ENCODE assay signal across 32 cellular contexts in the genomic region with DNA sequence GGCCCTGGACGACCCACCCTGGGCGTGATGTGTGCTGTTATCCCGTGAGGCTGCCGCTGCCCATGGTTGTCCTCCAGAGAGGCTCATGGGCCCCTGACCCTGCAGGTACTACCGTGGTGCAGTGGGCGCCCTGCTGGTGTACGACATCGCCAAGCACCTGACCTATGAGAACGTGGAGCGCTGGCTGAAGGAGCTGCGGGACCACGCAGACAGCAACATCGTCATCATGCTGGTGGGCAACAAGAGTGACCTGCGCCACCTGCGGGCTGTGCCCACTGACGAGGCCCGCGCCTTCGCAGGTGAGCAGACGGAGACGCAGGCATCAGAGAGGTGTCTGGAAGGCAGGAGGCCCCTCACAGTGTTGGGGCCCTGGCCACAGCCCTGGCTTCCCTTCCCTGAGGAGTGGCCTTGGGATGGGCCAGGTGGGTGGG. TPM values are rescaled to one million over a fixed set of nuclear protein-coding genes. Genes with fewer than 3 reads are reported as not detected.
"Had no signal": no experiment of that assay in that cellular context is flagged by ENCODE, and none has a peak within 500 bp of the region (broad histone marks: within the 10 kb centered on the region; RNA-seq: fewer than 3 reads in every experiment).

No MANE protein-coding gene starts in this region.

- H3K9me3 ChIP-seq: body of pancreas, colonic mucosa, neutrophil, pancreas, right lobe of liver, thoracic aorta, upper lobe of left lung, vagina had no signal

- DNase-seq: activated CD4-positive, alpha-beta T cell treated with anti-CD3 and anti-CD28 coated beads for 4 hours; activated CD4-positive, alpha-beta T cell treated with anti-CD3 and anti-CD28 coated beads, Interleukin-2, amount 50 U/mL, for 4 hours; activated naive CD4-positive, alpha-beta T cell; activated T-cell treated with anti-CD3 and anti-CD28 coated beads for 4 hours; activated T-cell treated with anti-CD3 and anti-CD28 coated beads, Interleukin-2, amount 50 U/mL, for 72 hours; aorta; body of pancreas; cerebellar nuclear complex; colonic mucosa; effector memory CD4-positive, alpha-beta T cell; head of caudate nucleus; hippocampal formation; left cardiac atrium; stimulated activated CD4-positive, alpha-beta T cell treated with anti-CD3 and anti-CD28 coated beads, Interleukin-4, amount 100 ng/mL, for 1 hour; SW 1271; T-helper 9 cell; upper lobe of left lung had no signal

- H3K27me3 Mint-ChIP-seq: activated naive CD8-positive, alpha-beta T cell; natural killer cell treated with Interleukin-12 subunit alpha and Interleukin-12 subunit beta and Interleukin-15 and Interleukin-18, amount 100 ng/mL, for 72 hours; stimulated activated naive CD8-positive, alpha-beta T cell treated with anti-CD3 and anti-CD28 coated beads, Interleukin-15, Interleukin-2, amounts not matched to agents 100 ng/mL and 50 ng/mL, for 24 hours had no signal

- H3K9me3 Mint-ChIP-seq: activated T-cell treated with anti-CD3 and anti-CD28 coated beads, Interleukin-2, amount 50 U/mL, for 72 hours; natural killer cell treated with Interleukin-12 subunit alpha and Interleukin-12 subunit beta and Interleukin-15 and Interleukin-18, amount 100 ng/mL, for 72 hours; stimulated activated naive CD8-positive, alpha-beta T cell treated with anti-CD3 and anti-CD28 coated beads, Interleukin-15, Interleukin-2, amounts not matched to agents 100 ng/mL and 50 ng/mL, for 24 hours; T-helper 1 cell treated with Interleukin-12 subunit alpha and Interleukin-12 subunit beta and Interleukin-4 antibody, amounts not matched to agents 30 μg/mL and 1 μg/mL, for 36 hours had no signal

- H3K4me3 Mint-ChIP-seq: activated naive CD8-positive, alpha-beta T cell; activated T-cell treated with anti-CD3 and anti-CD28 coated beads, Interleukin-2, amount 50 U/mL, for 72 hours; natural killer cell treated with Interleukin-12 subunit alpha and Interleukin-12 subunit beta and Interleukin-15 and Interleukin-18, amount 100 ng/mL, for 72 hours; stimulated activated naive CD8-positive, alpha-beta T cell treated with anti-CD3 and anti-CD28 coated beads, Interleukin-15, Interleukin-2, amounts not matched to agents 100 ng/mL and 50 ng/mL, for 24 hours; T-helper 1 cell treated with Interleukin-12 subunit alpha and Interleukin-12 subunit beta and Interleukin-4 antibody, amounts not matched to agents 30 μg/mL and 1 μg/mL, for 36 hours had no signal

- H3K27me3 ChIP-seq: body of pancreas, cardiac muscle cell, colonic mucosa, dorsolateral prefrontal cortex, neutrophil, pancreas, right lobe of liver, upper lobe of left lung, vagina had no signal

- H3K36me3 Mint-ChIP-seq: activated naive CD8-positive, alpha-beta T cell; natural killer cell treated with Interleukin-12 subunit alpha and Interleukin-12 subunit beta and Interleukin-15 and Interleukin-18, amount 100 ng/mL, for 72 hours had no signal

- H3K4me1 ChIP-seq: colonic mucosa had no signal

- FAIRE-seq: keratinocyte, pancreas, TTC549 had no signal

- H3K27ac Mint-ChIP-seq: activated naive CD8-positive, alpha-beta T cell; activated T-cell treated with anti-CD3 and anti-CD28 coated beads, Interleukin-2, amount 50 U/mL, for 72 hours; natural killer cell treated with Interleukin-12 subunit alpha and Interleukin-12 subunit beta and Interleukin-15 and Interleukin-18, amount 100 ng/mL, for 72 hours; stimulated activated naive CD8-positive, alpha-beta T cell treated with anti-CD3 and anti-CD28 coated beads, Interleukin-15, Interleukin-2, amounts not matched to agents 100 ng/mL and 50 ng/mL, for 24 hours; T-helper 1 cell treated with Interleukin-12 subunit alpha and Interleukin-12 subunit beta and Interleukin-4 antibody, amounts not matched to agents 30 μg/mL and 1 μg/mL, for 36 hours had no signal

- H3K4me3 ChIP-seq: body of pancreas, cardiac muscle cell, colonic mucosa, dorsolateral prefrontal cortex, pancreas, right lobe of liver, thoracic aorta, upper lobe of left lung, vagina had no signal

- ATAC-seq: activated T-cell treated with anti-CD3 and anti-CD28 coated beads, Interleukin-2, amount 50 U/mL, for 72 hours; body of pancreas; left cardiac atrium; natural killer cell treated with Interleukin-12 subunit alpha and Interleukin-12 subunit beta and Interleukin-15 and Interleukin-18, amount 100 ng/mL, for 72 hours; pancreas; right lobe of liver had no signal

- H3K27ac ChIP-seq: body of pancreas, cardiac muscle cell, colonic mucosa, neutrophil, pancreas, right lobe of liver, thoracic aorta, upper lobe of left lung, vagina, VCaP had no signal

RNA-seq across cellular contexts. Expression of a gene that starts 38.0 kb away (rescaled TPM):
- total RNA-seq: mononuclear cell had no signal
